In the genomic region with DNA sequence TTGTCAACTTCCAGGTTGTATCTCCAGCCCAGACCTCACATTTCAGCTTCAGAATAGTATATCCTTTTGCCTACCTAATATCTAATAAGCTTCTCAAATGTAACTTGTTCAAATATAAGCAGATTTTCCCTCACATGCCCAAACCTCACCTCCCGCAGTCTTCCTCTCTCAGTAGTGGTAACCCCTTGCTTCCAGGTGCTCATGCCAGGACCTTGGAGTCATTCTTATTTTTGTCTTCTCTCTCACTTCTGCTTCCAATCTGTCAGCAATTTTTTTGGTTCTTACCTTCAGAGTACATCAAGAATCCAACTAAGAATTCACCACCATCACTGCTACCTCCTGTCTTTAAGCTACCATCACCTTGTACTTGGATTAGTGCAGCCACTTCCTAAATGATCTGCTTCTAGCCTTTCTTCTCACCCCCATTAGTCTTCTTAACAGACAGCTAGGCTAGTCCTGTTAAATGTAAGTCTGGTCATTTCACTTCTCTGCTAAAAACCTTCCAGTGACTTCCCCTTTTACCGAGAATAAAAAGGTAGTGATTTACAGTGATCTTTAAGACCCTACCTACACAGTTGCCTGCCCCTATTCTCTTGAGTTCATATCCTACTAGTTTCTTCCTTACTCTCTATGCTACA, we compare ENCODE assay signal across 1 cellular context.
TF ChIP-seq lines count a peak whose summit lies in the region.

No MANE protein-coding gene starts in this region.

TF ChIP-seq in HCT116, 20 proteins besides CTCF, POLR2A, EP300 and RAD21:
- no peak for TF ChIP-seq SRF (IDR thresholded peaks at IDR 0.05; ENCODE audit: low read depth)
- TF ChIP-seq ZFX (IDR thresholded peaks at IDR 0.05) = no peak
- no peak for TF ChIP-seq CBX3 (IDR thresholded peaks at IDR 0.05; ENCODE audit: low read depth)
- no peak for TF ChIP-seq YY1 (IDR thresholded peaks at IDR 0.05; ENCODE audit: extremely low read depth, insufficient replicate concordance, low read depth, low read length)
TF ChIP-seq in HCT116: peak in this region for 0.
